In genomic region chr9:4786599-4786998, GRCh38 we compare ENCODE assay signal across 24 cellular contexts.
"Had no signal": no experiment of that assay in that cellular context is flagged by ENCODE, and none has a peak within 500 bp of the region (broad histone marks: within the 10 kb centered on the region; RNA-seq: fewer than 3 reads in every experiment).

No MANE protein-coding gene starts in this region.

- H3K9me3 ChIP-seq: esophagus squamous epithelium, gastrocnemius medialis, heart right ventricle, left lung, lower lobe of right lung, mucosa of descending colon had no signal

- FAIRE-seq: endometrium, islet of Langerhans, keratinocyte had no signal

- H3K4me3 ChIP-seq: coronary artery, esophagus squamous epithelium, gastrocnemius medialis, heart right ventricle, left lung, lower lobe of right lung, mucosa of descending colon had no signal

- H3K4me1 ChIP-seq: left lung, lower lobe of right lung had no signal

- H3K27me3 ChIP-seq: gastrocnemius medialis, left lung had no signal

- H3K27ac ChIP-seq: coronary artery, esophagus squamous epithelium, gastrocnemius medialis, heart right ventricle, left lung, lower lobe of right lung had no signal

- H3K36me3 ChIP-seq: esophagus squamous epithelium, gastrocnemius medialis, heart right ventricle, left lung, lower lobe of right lung had no signal

- ATAC-seq: effector memory CD8-positive, alpha-beta T cell; esophagus mucosa; gastrocnemius medialis; heart right ventricle; left cardiac atrium; left lung; left ventricle myocardium superior; lower lobe of right lung; mucosa of descending colon had no signal

- DNase-seq: effector CD8-positive, alpha-beta T cell; effector memory CD8-positive, alpha-beta T cell; endodermal cell; erythroblast; esophagus squamous epithelium; foreskin fibroblast; foreskin melanocyte; gastrocnemius medialis; glutamatergic neuron; head of caudate nucleus; heart right ventricle; hippocampal formation; left cardiac atrium; left lung; left ventricle myocardium superior; lower lobe of right lung; mesenchymal stem cell; mucosa of descending colon; naive B cell had no signal
